23 cellular contexts compared by ENCODE assay signal in the genomic region with DNA sequence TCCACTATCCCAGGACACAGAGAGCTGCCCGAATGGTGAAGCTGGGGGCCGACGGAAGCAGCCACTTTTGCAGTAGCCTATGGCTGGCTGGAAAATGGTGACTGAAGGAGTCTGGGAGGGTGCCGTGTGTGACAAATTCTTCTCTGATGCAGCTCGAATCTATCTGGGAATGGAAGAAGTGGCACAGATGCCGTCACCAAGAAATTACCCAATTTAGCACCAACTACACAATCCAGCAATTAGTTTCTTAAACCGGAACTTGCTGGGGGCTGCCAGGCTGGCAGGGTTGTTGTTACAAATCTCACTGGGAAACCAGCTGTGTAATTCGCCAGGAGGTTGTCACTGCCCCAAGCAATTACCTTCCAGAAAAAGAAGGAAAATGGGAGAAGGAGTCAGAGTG. TPM values are rescaled to one million over a fixed set of nuclear protein-coding genes. Genes with fewer than 3 reads are reported as not detected.
"Had no signal": no experiment of that assay in that cellular context is flagged by ENCODE, and none has a peak within 500 bp of the region (broad histone marks: within the 10 kb centered on the region; RNA-seq: fewer than 3 reads in every experiment).

No MANE protein-coding gene starts in this region.

- ATAC-seq: activated CD4-positive, alpha-beta T cell treated with anti-CD3 and anti-CD28 coated beads for 36 hours; activated CD8-positive, alpha-beta memory T cell treated with anti-CD3 and anti-CD28 coated beads, Interleukin-2, amount 10 ng/mL, durations not matched to agents 7 days and 5 days; activated CD8-positive, alpha-beta T cell treated with anti-CD3 and anti-CD28 coated beads, Interleukin-2, amount 10 ng/mL, durations not matched to agents 7 days and 5 days; activated naive CD4-positive, alpha-beta T cell treated with anti-CD3 and anti-CD28 coated beads, Interleukin-2, amount 50 U/mL, for 72 hours; T-helper 17 cell had no signal

- H3K27ac ChIP-seq: brain microvascular endothelial cell, epithelial cell of prostate had no signal

- H3K27me3 ChIP-seq: brain microvascular endothelial cell had no signal

- H3K36me3 ChIP-seq: brain microvascular endothelial cell had no signal

- DNase-seq: activated CD4-positive, alpha-beta memory T cell treated with anti-CD3 and anti-CD28 coated beads for 36 hours; activated CD4-positive, alpha-beta T cell treated with anti-CD3 and anti-CD28 coated beads for 36 hours; activated CD4-positive, alpha-beta T cell treated with anti-CD3 and anti-CD28 coated beads, Interleukin-2, amount 10 ng/mL, durations not matched to agents 24 days and 14 days; activated CD4-positive, CD25-positive, alpha-beta regulatory T cell; activated CD4-positive, CD25-positive, alpha-beta regulatory T cell treated with anti-CD3 and anti-CD28 coated beads, Interleukin-2, amount 50 U/mL, for 72 hours; activated CD8-positive, alpha-beta memory T cell treated with anti-CD3 and anti-CD28 coated beads, Interleukin-2, amount 50 U/mL, for 4 hours; activated CD8-positive, alpha-beta T cell treated with anti-CD3 and anti-CD28 coated beads, Interleukin-2, amount 10 ng/mL, durations not matched to agents 7 days and 5 days; activated effector memory CD4-positive, alpha-beta T cell treated with anti-CD3 and anti-CD28 coated beads, Interleukin-2, amount 50 U/mL, for 16 hours; activated naive CD4-positive, alpha-beta T cell treated with anti-CD3 and anti-CD28 coated beads for 36 hours; activated naive CD8-positive, alpha-beta T cell treated with anti-CD3 and anti-CD28 coated beads, Interleukin-2, amount 10 ng/mL, durations not matched to agents 7 days and 5 days; activated T-cell treated with anti-CD3 and anti-CD28 coated beads, Interleukin-2, amount 50 U/mL, for 1 hour; activated T-cell treated with anti-CD3 and anti-CD28 coated beads, Interleukin-2, amount 50 U/mL, for 48 hours; brain microvascular endothelial cell; cortex of kidney; dermis blood vessel endothelial cell; effector CD8-positive, alpha-beta T cell; foreskin fibroblast; T-helper 1 cell; T-helper 17 cell had no signal

RNA-seq across cellular contexts. Expression of a gene that starts 18.0 kb away (rescaled TPM):
- total RNA-seq: bronchial epithelial cell had no signal
